Comparison of ENCODE assay signal across 1 cellular context in genomic region chr2:191845876-191846786, GRCh38.
TF ChIP-seq lines count a peak whose summit lies in the region.

No MANE protein-coding gene starts in this region.

TF ChIP-seq in K562, 482 proteins besides CTCF, POLR2A, EP300 and RAD21 (continued from another document and continues in another):
- TF ChIP-seq AFF1 (IDR thresholded peaks at IDR 0.05; ENCODE audit: low read depth in 1 of 2, partially characterized antibody in 2 of 2) (peak in 1 of 2 experiments; percentile 1), NR1H2 (CRISPR knock-in tag; IDR thresholded peaks at IDR 0.05) (0 out of 2 replicates have a peak, but pooled peaks have one; percentile 62), ZBTB9 (CRISPR knock-in tag; IDR thresholded peaks at IDR 0.05) (no peak), SMAD4 (CRISPR knock-in tag; conservative IDR thresholded peaks at IDR 0.05) (0 out of 2 replicates have a peak, but pooled peaks have one; percentile 17), CEBPB (tag; IDR thresholded peaks at IDR 0.05) (no peak), ZEB2 (IDR thresholded peaks at IDR 0.05) (peak; percentile 46; the same call in 1 of the 2 replicates), CTBP1 (IDR thresholded peaks at IDR 0.05; ENCODE audit: borderline replicate concordance) (peak; percentile 50; the same call in 1 of the 2 replicates), RBM39 (optimal IDR thresholded peaks at IDR 0.05; ENCODE audit: low read depth, low read length) (no peak), POLR2AphosphoS5 (IDR thresholded peaks at IDR 0.05; ENCODE audit: control insufficient read depth, insufficient read depth, low read depth, low read length) (no peak), CREM (IDR thresholded peaks at IDR 0.05; ENCODE audit: low read depth) (0 out of 2 replicates have a peak, but pooled peaks have one; percentile 34), NRF1 (conservative IDR thresholded peaks at IDR 0.05 in 1 of 2, IDR thresholded peaks at IDR 0.05 in 1 of 2) (peak; percentile 59 to 63), HMGN3 (IDR thresholded peaks at IDR 0.05; ENCODE audit: borderline replicate concordance, extremely low read depth, insufficient read length, low read depth, low read length) (peak; percentile 61), EP400 (IDR thresholded peaks at IDR 0.05) (peak; percentile 30; the same call in 1 of the 2 replicates), HNRNPLL (IDR thresholded peaks at IDR 0.05; ENCODE audit: low read depth, low read length, poor library complexity, severe bottlenecking) (peak; percentile 13), CHD1 (IDR thresholded peaks at IDR 0.05; ENCODE audit: low read length) (peak; percentile 15), ATF1 (CRISPR knock-in tag; IDR thresholded peaks at IDR 0.05) (no peak), ATF1 (tag; IDR thresholded peaks at IDR 0.05) (0 out of 2 replicates have a peak, but pooled peaks have one; percentile 17), ZFX (CRISPR knock-in tag; IDR thresholded peaks at IDR 0.05) (peak; percentile 40; the same call in 1 of the 2 replicates), MYC (IDR thresholded peaks at IDR 0.05; ENCODE audit: low read depth, low read length) (peak; percentile 67; the same call in 1 of the 2 replicates), MYC (CRISPR knock-in tag; IDR thresholded peaks at IDR 0.05; ENCODE audit: borderline replicate concordance, low read depth) (no peak), HDAC2 (IDR thresholded peaks at IDR 0.05) (no peak), YY1 (IDR thresholded peaks at IDR 0.05; ENCODE audit: borderline replicate concordance in 1 of 3, control insufficient read depth in 1 of 3, extremely low read depth in 1 of 3, insufficient read depth in 3 of 3, insufficient read length in 1 of 3, insufficient replicate concordance in 2 of 3, low read depth in 1 of 3, low read length in 2 of 3) (peak in 1 of 3 experiments; percentile 21), RBM25 (IDR thresholded peaks at IDR 0.05; ENCODE audit: low read depth, low read length, severe bottlenecking) (no peak), MAZ (CRISPR knock-in tag; conservative IDR thresholded peaks at IDR 0.05 in 1 of 2, IDR thresholded peaks at IDR 0.05 in 1 of 2) (0 out of 4 replicates have a peak, but pooled peaks of 1 of the 2 experiments have one; percentile 26), CXXC5 (CRISPR knock-in tag; IDR thresholded peaks at IDR 0.05) (peak; percentile 55), RBBP5 (IDR thresholded peaks at IDR 0.05; ENCODE audit: borderline replicate concordance, insufficient read depth, low read length, poor library complexity, severe bottlenecking) (peak; percentile 83), MECOM (CRISPR knock-in tag; IDR thresholded peaks at IDR 0.05) (peak; percentile 56; the same call in 1 of the 2 replicates), PKNOX1 (IDR thresholded peaks at IDR 0.05) (0 out of 2 replicates have a peak, but pooled peaks have one; percentile 6), RCOR1 (IDR thresholded peaks at IDR 0.05; ENCODE audit: borderline replicate concordance in 1 of 2, low read depth in 2 of 2, low read length in 2 of 2) (peak in 1 of 2 experiments; percentile 28; a peak in 2 of 4 replicates), GATA2 (CRISPR knock-in tag; IDR thresholded peaks at IDR 0.05) (0 out of 2 replicates have a peak, but pooled peaks have one; percentile 22), POLR2G (IDR thresholded peaks at IDR 0.05; ENCODE audit: low read depth, low read length) (peak; percentile 45; the same call in 1 of the 2 replicates), NBN (IDR thresholded peaks at IDR 0.05; ENCODE audit: low read depth) (no peak), ZNF449 (CRISPR knock-in tag; IDR thresholded peaks at IDR 0.05) (no peak), NR2C2 (CRISPR knock-in tag; IDR thresholded peaks at IDR 0.05) (no peak), NR2C2 (tag; IDR thresholded peaks at IDR 0.05) (peak; percentile 5; the same call in 1 of the 2 replicates), STAT5A (IDR thresholded peaks at IDR 0.05; ENCODE audit: borderline replicate concordance, low read length) (no peak), PCBP2 (IDR thresholded peaks at IDR 0.05; ENCODE audit: low read depth, low read length, poor library complexity, severe bottlenecking) (no peak)
- TF ChIP-seq, protein P1, sequence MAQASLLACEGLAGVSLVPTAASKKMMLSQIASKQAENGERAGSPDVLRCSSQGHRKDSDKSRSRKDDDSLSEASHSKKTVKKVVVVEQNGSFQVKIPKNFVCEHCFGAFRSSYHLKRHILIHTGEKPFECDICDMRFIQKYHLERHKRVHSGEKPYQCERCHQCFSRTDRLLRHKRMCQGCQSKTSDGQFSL (CRISPR knock-in tag; IDR thresholded peaks at IDR 0.05): no peak
- TF ChIP-seq, protein P1 (tag; IDR thresholded peaks at IDR 0.05): no peak
- TF ChIP-seq, protein P2, sequence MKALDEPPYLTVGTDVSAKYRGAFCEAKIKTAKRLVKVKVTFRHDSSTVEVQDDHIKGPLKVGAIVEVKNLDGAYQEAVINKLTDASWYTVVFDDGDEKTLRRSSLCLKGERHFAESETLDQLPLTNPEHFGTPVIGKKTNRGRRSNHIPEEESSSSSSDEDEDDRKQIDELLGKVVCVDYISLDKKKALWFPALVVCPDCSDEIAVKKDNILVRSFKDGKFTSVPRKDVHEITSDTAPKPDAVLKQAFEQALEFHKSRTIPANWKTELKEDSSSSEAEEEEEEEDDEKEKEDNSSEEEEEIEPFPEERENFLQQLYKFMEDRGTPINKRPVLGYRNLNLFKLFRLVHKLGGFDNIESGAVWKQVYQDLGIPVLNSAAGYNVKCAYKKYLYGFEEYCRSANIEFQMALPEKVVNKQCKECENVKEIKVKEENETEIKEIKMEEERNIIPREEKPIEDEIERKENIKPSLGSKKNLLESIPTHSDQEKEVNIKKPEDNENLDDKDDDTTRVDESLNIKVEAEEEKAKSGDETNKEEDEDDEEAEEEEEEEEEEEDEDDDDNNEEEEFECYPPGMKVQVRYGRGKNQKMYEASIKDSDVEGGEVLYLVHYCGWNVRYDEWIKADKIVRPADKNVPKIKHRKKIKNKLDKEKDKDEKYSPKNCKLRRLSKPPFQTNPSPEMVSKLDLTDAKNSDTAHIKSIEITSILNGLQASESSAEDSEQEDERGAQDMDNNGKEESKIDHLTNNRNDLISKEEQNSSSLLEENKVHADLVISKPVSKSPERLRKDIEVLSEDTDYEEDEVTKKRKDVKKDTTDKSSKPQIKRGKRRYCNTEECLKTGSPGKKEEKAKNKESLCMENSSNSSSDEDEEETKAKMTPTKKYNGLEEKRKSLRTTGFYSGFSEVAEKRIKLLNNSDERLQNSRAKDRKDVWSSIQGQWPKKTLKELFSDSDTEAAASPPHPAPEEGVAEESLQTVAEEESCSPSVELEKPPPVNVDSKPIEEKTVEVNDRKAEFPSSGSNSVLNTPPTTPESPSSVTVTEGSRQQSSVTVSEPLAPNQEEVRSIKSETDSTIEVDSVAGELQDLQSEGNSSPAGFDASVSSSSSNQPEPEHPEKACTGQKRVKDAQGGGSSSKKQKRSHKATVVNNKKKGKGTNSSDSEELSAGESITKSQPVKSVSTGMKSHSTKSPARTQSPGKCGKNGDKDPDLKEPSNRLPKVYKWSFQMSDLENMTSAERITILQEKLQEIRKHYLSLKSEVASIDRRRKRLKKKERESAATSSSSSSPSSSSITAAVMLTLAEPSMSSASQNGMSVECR (CRISPR knock-in tag; IDR thresholded peaks at IDR 0.05): peak; percentile 39; the same call in 1 of the 2 replicates
- TF ChIP-seq, protein P3, sequence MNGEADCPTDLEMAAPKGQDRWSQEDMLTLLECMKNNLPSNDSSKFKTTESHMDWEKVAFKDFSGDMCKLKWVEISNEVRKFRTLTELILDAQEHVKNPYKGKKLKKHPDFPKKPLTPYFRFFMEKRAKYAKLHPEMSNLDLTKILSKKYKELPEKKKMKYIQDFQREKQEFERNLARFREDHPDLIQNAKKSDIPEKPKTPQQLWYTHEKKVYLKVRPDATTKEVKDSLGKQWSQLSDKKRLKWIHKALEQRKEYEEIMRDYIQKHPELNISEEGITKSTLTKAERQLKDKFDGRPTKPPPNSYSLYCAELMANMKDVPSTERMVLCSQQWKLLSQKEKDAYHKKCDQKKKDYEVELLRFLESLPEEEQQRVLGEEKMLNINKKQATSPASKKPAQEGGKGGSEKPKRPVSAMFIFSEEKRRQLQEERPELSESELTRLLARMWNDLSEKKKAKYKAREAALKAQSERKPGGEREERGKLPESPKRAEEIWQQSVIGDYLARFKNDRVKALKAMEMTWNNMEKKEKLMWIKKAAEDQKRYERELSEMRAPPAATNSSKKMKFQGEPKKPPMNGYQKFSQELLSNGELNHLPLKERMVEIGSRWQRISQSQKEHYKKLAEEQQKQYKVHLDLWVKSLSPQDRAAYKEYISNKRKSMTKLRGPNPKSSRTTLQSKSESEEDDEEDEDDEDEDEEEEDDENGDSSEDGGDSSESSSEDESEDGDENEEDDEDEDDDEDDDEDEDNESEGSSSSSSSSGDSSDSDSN (IDR thresholded peaks at IDR 0.05; ENCODE audit: borderline replicate concordance in 1 of 2, low read depth in 2 of 2, low read length in 2 of 2): 0 out of 4 replicates have a peak, but pooled peaks of 1 of the 2 experiments have one; percentile 23
- TF ChIP-seq, protein P4, sequence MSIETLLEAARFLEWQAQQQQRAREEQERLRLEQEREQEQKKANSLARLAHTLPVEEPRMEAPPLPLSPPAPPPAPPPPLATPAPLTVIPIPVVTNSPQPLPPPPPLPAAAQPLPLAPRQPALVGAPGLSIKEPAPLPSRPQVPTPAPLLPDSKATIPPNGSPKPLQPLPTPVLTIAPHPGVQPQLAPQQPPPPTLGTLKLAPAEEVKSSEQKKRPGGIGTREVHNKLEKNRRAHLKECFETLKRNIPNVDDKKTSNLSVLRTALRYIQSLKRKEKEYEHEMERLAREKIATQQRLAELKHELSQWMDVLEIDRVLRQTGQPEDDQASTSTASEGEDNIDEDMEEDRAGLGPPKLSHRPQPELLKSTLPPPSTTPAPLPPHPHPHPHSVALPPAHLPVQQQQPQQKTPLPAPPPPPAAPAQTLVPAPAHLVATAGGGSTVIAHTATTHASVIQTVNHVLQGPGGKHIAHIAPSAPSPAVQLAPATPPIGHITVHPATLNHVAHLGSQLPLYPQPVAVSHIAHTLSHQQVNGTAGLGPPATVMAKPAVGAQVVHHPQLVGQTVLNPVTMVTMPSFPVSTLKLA (conservative IDR thresholded peaks at IDR 0.05): peak; percentile 21 to 42; a peak in 1 of 4 replicates
- TF ChIP-seq, protein P5, sequence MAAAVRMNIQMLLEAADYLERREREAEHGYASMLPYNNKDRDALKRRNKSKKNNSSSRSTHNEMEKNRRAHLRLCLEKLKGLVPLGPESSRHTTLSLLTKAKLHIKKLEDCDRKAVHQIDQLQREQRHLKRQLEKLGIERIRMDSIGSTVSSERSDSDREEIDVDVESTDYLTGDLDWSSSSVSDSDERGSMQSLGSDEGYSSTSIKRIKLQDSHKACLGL (CRISPR knock-in tag; IDR thresholded peaks at IDR 0.05; ENCODE audit: borderline replicate concordance, poor library complexity, severe bottlenecking): no peak
